8 cellular contexts compared by ENCODE assay signal in genomic region chr15:43204016-43204901, GRCh38. TPM values are rescaled to one million over a fixed set of nuclear protein-coding genes. Genes with fewer than 3 reads are reported as not detected.
DNase-seq lines count a peak whose midpoint lies in the region; ATAC-seq and TF ChIP-seq lines count a peak whose summit lies in the region.

No MANE protein-coding gene starts in this region.

- TF ChIP-seq CTCF in CD14-positive monocyte (IDR thresholded peaks at IDR 0.05), result peak; percentile 48
- TF ChIP-seq CTCF in HEK293 (tag by site-specific recombination; IDR thresholded peaks at IDR 0.05), result peak; percentile 78
- peak; percentile 27 to 67 (median 56) for TF ChIP-seq CTCF in adrenal gland (IDR thresholded peaks at IDR 0.05)

- POLR2A ChIA-PET in HEK293 (lab: Yijun Ruan, JAX), result no interaction called here

- peaks cover 0 to 2% (median 2%) of the 10 kb centered on the region in 7 donors for H3K9me3 Mint-ChIP-seq in CD14-positive monocyte

- no peak overlapping the region for H3K4me3 ChIP-seq in HEK293 (ENCODE audit: low read depth, low read length)
- H3K4me3 ChIP-seq in SJCRH30, result no peak overlapping the region
- H3K4me3 ChIP-seq in adrenal gland, result no peak overlapping the region

- peaks cover 9% of the 10 kb centered on the region for H3K4me1 Mint-ChIP-seq in CD14-positive monocyte

- peaks cover 0 to 6% of the 10 kb centered on the region in 2 donors for H3K36me3 Mint-ChIP-seq in CD14-positive monocyte

- peak overlapping the region in 2 of 7 donors; percentile 0 to 14 for H3K27ac Mint-ChIP-seq in CD14-positive monocyte

- CTCF ChIA-PET in HEK293 (lab: Yijun Ruan, JAX), result interaction anchor here (0.6 to 3.4 kb wide), 27 partner anchors 9 to 797 kb away, joined by 3 to 38 read pairs (median 4); partner anchors contain the start of genes EPB42 and TGM5

- TF ChIP-seq POLR2A in adrenal gland (IDR thresholded peaks at IDR 0.05), result no peak

- intact Hi-C loops in CD14-positive monocyte (cut with micrococcal nuclease), result loop anchor here in 1 of 2 donors (10.0 kb wide), 1 partner anchor 499 kb away; no protein-coding TSS in a partner anchor
- intact Hi-C loops in adrenal gland (cut with DNase I), result no loop called here

- H3K4me1 ChIP-seq in HEK293 (ENCODE audit: control insufficient read depth, insufficient read depth, low read length) (no peaks in the 10 kb centered on the region), SJCRH30 (no peaks in the 10 kb centered on the region), adrenal gland (replicated peaks in 1 of 2) (peaks cover 0 to 3% of the 10 kb centered on the region in 2 donors)

- H3K4me3 Mint-ChIP-seq in CD14-positive monocyte, result no peak overlapping the region

- DNase-seq in CD14-positive monocyte (ENCODE audit: low spot score), result no peak
- peak; percentile 30 to 49 for DNase-seq in SJCRH30
- DNase-seq in adrenal gland, result peak; percentile 58 to 86 (median 83)
- DNase-seq in hepatic stellate cell (ENCODE audit: low spot score), result peak; percentile 73
- DNase-seq in stimulated activated CD4-positive, alpha-beta T cell treated with anti-CD3 and anti-CD28 coated beads, Interleukin-1b, Interleukin-23, amount 100 ng/mL, for 48 hours, result peak; percentile 45
- DNase-seq in NCI-H2107 treated with DMSO at 0.1 percent for 48 hours (lab: John Stamatoyannopoulos, UW; ENCODE audit: unreplicated experiment), result no peak

- H3K9me3 ChIP-seq in HEK293 (ENCODE audit: control insufficient read depth, insufficient read depth, low read depth, low read length) (no peaks in the 10 kb centered on the region), SJCRH30 (replicated peaks) (no peaks in the 10 kb centered on the region), adrenal gland (replicated peaks in 1 of 3) (no peaks in the 10 kb centered on the region)

- WGBS in adrenal gland, 4 donors, result 19 to 29% (median 21%) methylated on average over 8 of the region's 8 CpGs

- H3K27me3 ChIP-seq in SJCRH30 (no peaks in the 10 kb centered on the region), adrenal gland (no peaks in the 10 kb centered on the region)

- H3K27ac ChIP-seq in HEK293 (ENCODE audit: extremely low read depth, low read depth, low read length) (no peak overlapping the region), SJCRH30 (no peak overlapping the region), adrenal gland (no peak overlapping the region)

- ATAC-seq in GM19035 (IDR thresholded peaks at IDR 0.05; ENCODE audit: unreplicated experiment), result no peak

- H3K27me3 Mint-ChIP-seq in CD14-positive monocyte (ENCODE audit: low read depth in 3 of 3), result peaks cover 5 to 19% (median 13%) of the 10 kb centered on the region in 3 donors

- no peaks in the 10 kb centered on the region for H3K36me3 ChIP-seq in HEK293 (ENCODE audit: control insufficient read depth in 2 of 2, insufficient read depth in 1 of 2, low read length in 2 of 2)
- no peaks in the 10 kb centered on the region for H3K36me3 ChIP-seq in SJCRH30
- no peaks in the 10 kb centered on the region for H3K36me3 ChIP-seq in adrenal gland (replicated peaks in 1 of 2)

TF ChIP-seq in HEK293, 187 proteins besides CTCF, POLR2A, EP300 and RAD21 (continues in another document):
- no peak for TF ChIP-seq ZNF530 (tag by site-specific recombination; IDR thresholded peaks at IDR 0.05; ENCODE audit: low read depth)
- no peak for TF ChIP-seq HOXA7 (CRISPR knock-in tag; IDR thresholded peaks at IDR 0.05; ENCODE audit: borderline replicate concordance)
- TF ChIP-seq ZNF211 (tag by site-specific recombination; IDR thresholded peaks at IDR 0.05; ENCODE audit: low read depth), result no peak
- no peak for TF ChIP-seq ZNF23 (tag by site-specific recombination; IDR thresholded peaks at IDR 0.05; ENCODE audit: borderline replicate concordance)
- no peak for TF ChIP-seq ZNF560 (tag by site-specific recombination; IDR thresholded peaks at IDR 0.05; ENCODE audit: borderline replicate concordance)
- no peak for TF ChIP-seq ZNF350 (tag by site-specific recombination; IDR thresholded peaks at IDR 0.05)
- TF ChIP-seq PRDM10 (tag by site-specific recombination; IDR thresholded peaks at IDR 0.05), result peak; percentile 39
- TF ChIP-seq ZNF664 (tag by site-specific recombination; IDR thresholded peaks at IDR 0.05), result no peak
- TF ChIP-seq ZNF555 (tag by site-specific recombination; conservative IDR thresholded peaks at IDR 0.05), result no peak
- no peak for TF ChIP-seq REPIN1 (tag by site-specific recombination; IDR thresholded peaks at IDR 0.05; ENCODE audit: low read depth)
- no peak for TF ChIP-seq BCL11B (tag by site-specific recombination; IDR thresholded peaks at IDR 0.05; ENCODE audit: low read depth)
- TF ChIP-seq KLF9 (tag by site-specific recombination; IDR thresholded peaks at IDR 0.05; ENCODE audit: low read depth), result no peak
- 0 out of 2 replicates have a peak, but pooled peaks have one; percentile 40 for TF ChIP-seq ZNF169 (tag by site-specific recombination; IDR thresholded peaks at IDR 0.05)
- no peak for TF ChIP-seq ZNF571 (tag by site-specific recombination; IDR thresholded peaks at IDR 0.05)
- TF ChIP-seq AEBP2 (tag by site-specific recombination; IDR thresholded peaks at IDR 0.05; ENCODE audit: borderline replicate concordance), result no peak
- peak; percentile 30; the same call in 1 of the 2 replicates for TF ChIP-seq GLIS2 (tag by site-specific recombination; IDR thresholded peaks at IDR 0.05)
- no peak for TF ChIP-seq KLF10 (tag by site-specific recombination; IDR thresholded peaks at IDR 0.05)
- no peak for TF ChIP-seq PRDM4 (tag by site-specific recombination; IDR thresholded peaks at IDR 0.05)
- no peak for TF ChIP-seq ZFP41 (tag by site-specific recombination; IDR thresholded peaks at IDR 0.05; ENCODE audit: borderline replicate concordance)
- TF ChIP-seq ZNF394 (tag by site-specific recombination; IDR thresholded peaks at IDR 0.05; ENCODE audit: borderline replicate concordance), result no peak

RNA-seq across cellular contexts. Expression of gene EPB42, which starts 16.6 kb away (rescaled TPM):
- polyA plus RNA-seq in CD14-positive monocyte (under 1 TPM; 0.08 to 0.13 TPM), adrenal gland (under 1 TPM in 1 of 3 donors, not detected in 2; 0.10 TPM)
- not detected in 2 replicates for total RNA-seq in SJCRH30 (2014; rRNA removed; shearing (Covaris generic))
- total RNA-seq in adrenal gland, result under 1 TPM in 1 of 8 donors, not detected in 7; 0.45 TPM

RNA-seq across cellular contexts. Expression of gene CCNDBP1, which starts 19.1 kb away (rescaled TPM):
- polyA plus RNA-seq in CD14-positive monocyte, result 100 to 1,000 TPM; 196 to 205 TPM
- 25.6 and 30.6 TPM in 2 replicates for total RNA-seq in SJCRH30 (2014; rRNA removed; shearing (Covaris generic))
- total RNA-seq in adrenal gland, result 100 to 1,000 TPM in 2 of 8 donors, 10 to 100 TPM in 6; 66.0 to 160 (median 89.8) TPM
- polyA plus RNA-seq in adrenal gland, result 100 to 1,000 TPM in 1 of 3 donors, 10 to 100 TPM in 2; 34.1 to 106 (median 35.4) TPM

Comparison
In these comparisons a context has a peak if more than half of its experiments do, and no peak if none do; other contexts are left out.
1. DNase-seq: peak in SJCRH30 (2 of 2), adrenal gland (7 of 7), hepatic stellate cell (single experiment) and stimulated activated CD4-positive, alpha-beta T cell treated with anti-CD3 and anti-CD28 coated beads, Interleukin-1b, Interleukin-23, amount 100 ng/mL, for 48 hours (single experiment); none in CD14-positive monocyte (single experiment) and NCI-H2107 treated with DMSO at 0.1 percent for 48 hours (single experiment).
2. Peak in every context shown above with its lines, with median percentiles within 50 percentile points of each other: CTCF ChIP-seq.